ENCODE assay signal across 20 cellular contexts in genomic region chr6:35907750-35908149, GRCh38. TPM values are rescaled to one million over a fixed set of nuclear protein-coding genes. Genes with fewer than 3 reads are reported as not detected.
DNase-seq lines count a peak whose midpoint lies in the region; TF ChIP-seq lines count a peak whose summit lies in the region.
"Had no signal": no experiment of that assay in that cellular context is flagged by ENCODE, and none has a peak within 500 bp of the region (broad histone marks: within the 10 kb centered on the region; RNA-seq: fewer than 3 reads in every experiment).

No MANE protein-coding gene starts in this region.

- peak overlapping the region; percentile 3 for H3K27ac Mint-ChIP-seq in T-helper 1 cell treated with Interleukin-12 subunit alpha and Interleukin-12 subunit beta and Interleukin-4 antibody, amounts not matched to agents 30 μg/mL and 1 μg/mL, for 36 hours

- peaks cover 19% of the 10 kb centered on the region; the same call in 1 of the 2 replicates for H3F3A ChIP-seq in PC-9 (ENCODE audit: insufficient read depth, low read depth)

- no TSS peak for BruUV-seq in PC-9 (replicated peaks; lab: Mats Ljungman, UMichigan)

- peaks cover 95% of the 10 kb centered on the region for H3K79me2 ChIP-seq in PC-9 (ENCODE audit: low read depth)

- H3K27me3 ChIP-seq in PC-9 (ENCODE audit: insufficient read depth, low read depth) (no peaks in the 10 kb centered on the region), neutrophil (no peaks in the 10 kb centered on the region)
- H3K27me3 ChIP-seq: BLaER1 treated with 17β-estradiol and CSF1 and Interleukin-3, amounts not matched to agents 10 nM and 100 nM had no signal

- peaks cover 26 to 66% of the 10 kb centered on the region in 2 experiments for H3K36me3 ChIP-seq in HEK293 (ENCODE audit: control insufficient read depth in 2 of 2, insufficient read depth in 1 of 2, low read length in 2 of 2)
- peaks cover 71% of the 10 kb centered on the region for H3K36me3 ChIP-seq in PC-9 (ENCODE audit: low read depth)
- H3K36me3 ChIP-seq in neutrophil, result peaks cover 48% of the 10 kb centered on the region

- no peak for TF ChIP-seq CTCF in HEK293 (tag by site-specific recombination; IDR thresholded peaks at IDR 0.05)
- no peak for TF ChIP-seq CTCF in PC-9 (conservative IDR thresholded peaks at IDR 0.05)
- TF ChIP-seq CTCF in neutrophil (IDR thresholded peaks at IDR 0.05), result no peak

- H3K27ac ChIP-seq in HEK293 (ENCODE audit: extremely low read depth, low read depth, low read length) (no peak overlapping the region), PC-9 (peak overlapping the region; percentile 26; the same call in 1 of the 2 replicates), neutrophil (peak overlapping the region; percentile 83)
- H3K27ac ChIP-seq: BLaER1 treated with 17β-estradiol and CSF1 and Interleukin-3, amounts not matched to agents 10 nM and 100 nM had no signal

- H3K36me3 Mint-ChIP-seq in T-helper 1 cell treated with Interleukin-12 subunit alpha and Interleukin-12 subunit beta and Interleukin-4 antibody, amounts not matched to agents 30 μg/mL and 1 μg/mL, for 36 hours (ENCODE audit: low read depth), result peaks cover 59% of the 10 kb centered on the region

- POLR2A ChIA-PET in HEK293 (lab: Yijun Ruan, JAX) (interaction anchor here (0.6 kb wide), 1 partner anchor 393 kb away, joined by 4 read pairs; no protein-coding TSS in a partner anchor), PC-9 (lab: Charles Lee; ENCODE audit: unreplicated experiment) (no interaction called here)

- H3K9me3 ChIP-seq in HEK293 (ENCODE audit: control insufficient read depth, insufficient read depth, low read depth, low read length), result no peaks in the 10 kb centered on the region
- peaks cover 17% of the 10 kb centered on the region for H3K9me3 ChIP-seq in PC-9 (ENCODE audit: insufficient read depth, low read depth)
- no peaks in the 10 kb centered on the region for H3K9me3 ChIP-seq in neutrophil

- H3K4me3 Mint-ChIP-seq in T-helper 1 cell treated with Interleukin-12 subunit alpha and Interleukin-12 subunit beta and Interleukin-4 antibody, amounts not matched to agents 30 μg/mL and 1 μg/mL, for 36 hours, result no peak overlapping the region
- H3K4me3 Mint-ChIP-seq: CD8-positive, alpha-beta memory T cell had no signal

- CTCF ChIA-PET in HEK293 (lab: Yijun Ruan, JAX), result no interaction called here
- CTCF ChIA-PET in PC-9 (lab: Charles Lee), result no interaction called here

- H3K9me3 Mint-ChIP-seq in T-helper 1 cell treated with Interleukin-12 subunit alpha and Interleukin-12 subunit beta and Interleukin-4 antibody, amounts not matched to agents 30 μg/mL and 1 μg/mL, for 36 hours, result peaks cover 38% of the 10 kb centered on the region

- intact Hi-C loops in PC-9 (cut with micrococcal nuclease; ENCODE audit: unreplicated experiment), result no loop called here

- no peaks in the 10 kb centered on the region for H3K9me2 ChIP-seq in PC-9 (ENCODE audit: insufficient read depth)
- H3K9me2 ChIP-seq: SK-N-SH had no signal

- no peak for DNase-seq in T-helper 1 cell
- DNase-seq in PC-9, result no peak
- no peak for DNase-seq in NCI-H1105 (lab: John Stamatoyannopoulos, UW)
- no peak for DNase-seq in activated effector memory CD4-positive, alpha-beta T cell treated with anti-CD3 and anti-CD28 coated beads, Interleukin-2, amount 50 U/mL, for 16 hours
- DNase-seq in hippocampal formation (lab: John Stamatoyannopoulos, UW), result no peak
- DNase-seq: 8988T; Calu3; CD8-positive, alpha-beta memory T cell; DMS153; NCI-H1048; NCI-H1436; NCI-H187 treated with DMSO at 0.1 percent for 48 hours; NCI-H2227 treated with DMSO at 0.1 percent for 48 hours; NCI-H510A; SIG-M5; SK-N-SH had no signal

- H4K20me1 ChIP-seq in PC-9 (ENCODE audit: insufficient read depth), result peaks cover 15% of the 10 kb centered on the region

- H2AFZ ChIP-seq in PC-9, result no peak overlapping the region

- peaks cover 12% of the 10 kb centered on the region for H3K4me1 Mint-ChIP-seq in T-helper 1 cell treated with Interleukin-12 subunit alpha and Interleukin-12 subunit beta and Interleukin-4 antibody, amounts not matched to agents 30 μg/mL and 1 μg/mL, for 36 hours (ENCODE audit: low read depth)

- no peak overlapping the region for H3K4me2 ChIP-seq in PC-9
- H3K4me2 ChIP-seq: BLaER1 treated with 17β-estradiol and CSF1 and Interleukin-3, amounts not matched to agents 10 nM and 100 nM; SK-N-SH had no signal

- H3K4me1 ChIP-seq in HEK293 (ENCODE audit: control insufficient read depth, insufficient read depth, low read length) (no peaks in the 10 kb centered on the region), PC-9 (replicated peaks; ENCODE audit: insufficient read depth) (no peaks in the 10 kb centered on the region), neutrophil (ENCODE audit: control insufficient read depth in 1 of 2, insufficient read depth in 1 of 2, low read depth in 1 of 2, low read length in 1 of 2) (peaks cover 29 to 33% of the 10 kb centered on the region in 2 experiments)
- H3K4me1 ChIP-seq: BLaER1 treated with 17β-estradiol and CSF1 and Interleukin-3, amounts not matched to agents 10 nM and 100 nM had no signal

- no peaks in the 10 kb centered on the region for H3K27me3 Mint-ChIP-seq in T-helper 1 cell treated with Interleukin-12 subunit alpha and Interleukin-12 subunit beta and Interleukin-4 antibody, amounts not matched to agents 30 μg/mL and 1 μg/mL, for 36 hours (ENCODE audit: low read depth)
- H3K27me3 Mint-ChIP-seq: CD8-positive, alpha-beta memory T cell had no signal

- H3K4me3 ChIP-seq in HEK293 (ENCODE audit: low read depth, low read length), result no peak overlapping the region
- no peak overlapping the region for H3K4me3 ChIP-seq in PC-9
- H3K4me3 ChIP-seq in neutrophil (ENCODE audit: low read depth in 1 of 2, low read length in 1 of 2), result peak overlapping the region in 1 of 2 experiments; percentile 23
- H3K4me3 ChIP-seq: BLaER1 treated with 17β-estradiol and CSF1 and Interleukin-3, amounts not matched to agents 10 nM and 100 nM had no signal

TF ChIP-seq in HEK293, 187 proteins besides CTCF, POLR2A, EP300 and RAD21:
- TF ChIP-seq EGR2 (tag by site-specific recombination; IDR thresholded peaks at IDR 0.05; ENCODE audit: low read depth), result peak; percentile 25; the same call in 1 of the 2 replicates
- TF ChIP-seq INSM2 (tag by site-specific recombination; IDR thresholded peaks at IDR 0.05), result no peak
- TF ChIP-seq ZNF692 (tag by site-specific recombination; IDR thresholded peaks at IDR 0.05), result no peak
- TF ChIP-seq ZNF18 (tag by site-specific recombination; IDR thresholded peaks at IDR 0.05), result no peak
- TF ChIP-seq ZSCAN23 (tag by site-specific recombination; IDR thresholded peaks at IDR 0.05), result no peak
- TF ChIP-seq ZNF488 (tag by site-specific recombination; IDR thresholded peaks at IDR 0.05), result no peak
- TF ChIP-seq ZNF514 (tag by site-specific recombination; IDR thresholded peaks at IDR 0.05), result no peak

RNA-seq across cellular contexts. Expression of gene SRPK1, which starts 13.1 kb away (rescaled TPM):
- total RNA-seq in PC-9 (2021), result 79.0 and 98.7 TPM in 2 replicates
